ENCODE assay signal across 1 cellular context in the genomic region with DNA sequence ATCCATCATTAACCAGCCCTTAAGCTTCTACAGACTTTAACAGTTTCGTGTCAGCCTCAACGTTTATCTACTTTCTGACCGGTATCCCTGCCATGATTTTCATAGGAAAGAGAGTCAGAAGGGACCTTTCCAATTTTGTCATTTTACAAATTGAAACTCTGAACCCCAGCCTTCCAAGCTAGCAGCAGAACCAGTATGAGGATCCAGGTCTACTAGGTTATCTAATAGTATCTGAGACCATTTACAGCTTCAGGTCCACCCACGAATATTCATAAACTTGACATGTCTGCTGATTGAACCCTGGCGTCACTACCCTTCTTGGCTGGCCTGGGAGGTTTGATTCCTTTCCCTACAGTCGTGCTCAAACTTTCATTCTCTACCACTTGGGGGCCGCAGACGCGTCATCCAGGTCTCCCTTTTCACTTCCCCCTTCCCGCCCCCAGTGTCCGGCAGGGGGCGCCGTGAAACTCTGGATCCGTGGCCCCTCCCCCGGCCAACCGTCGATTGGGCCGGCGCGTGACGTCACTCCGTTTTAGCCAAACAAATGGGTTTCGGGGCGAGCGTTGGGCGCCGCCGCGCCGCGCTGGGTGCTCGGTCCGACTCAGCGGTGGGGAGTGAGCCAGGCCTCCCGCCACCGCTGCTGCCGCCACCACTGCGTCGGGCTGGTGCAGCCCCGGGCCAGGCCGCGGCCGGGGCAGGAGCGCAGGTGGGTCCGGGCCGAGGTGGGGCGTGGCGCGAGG.
TF ChIP-seq lines count a peak whose summit lies in the region.

A gene with protein sequence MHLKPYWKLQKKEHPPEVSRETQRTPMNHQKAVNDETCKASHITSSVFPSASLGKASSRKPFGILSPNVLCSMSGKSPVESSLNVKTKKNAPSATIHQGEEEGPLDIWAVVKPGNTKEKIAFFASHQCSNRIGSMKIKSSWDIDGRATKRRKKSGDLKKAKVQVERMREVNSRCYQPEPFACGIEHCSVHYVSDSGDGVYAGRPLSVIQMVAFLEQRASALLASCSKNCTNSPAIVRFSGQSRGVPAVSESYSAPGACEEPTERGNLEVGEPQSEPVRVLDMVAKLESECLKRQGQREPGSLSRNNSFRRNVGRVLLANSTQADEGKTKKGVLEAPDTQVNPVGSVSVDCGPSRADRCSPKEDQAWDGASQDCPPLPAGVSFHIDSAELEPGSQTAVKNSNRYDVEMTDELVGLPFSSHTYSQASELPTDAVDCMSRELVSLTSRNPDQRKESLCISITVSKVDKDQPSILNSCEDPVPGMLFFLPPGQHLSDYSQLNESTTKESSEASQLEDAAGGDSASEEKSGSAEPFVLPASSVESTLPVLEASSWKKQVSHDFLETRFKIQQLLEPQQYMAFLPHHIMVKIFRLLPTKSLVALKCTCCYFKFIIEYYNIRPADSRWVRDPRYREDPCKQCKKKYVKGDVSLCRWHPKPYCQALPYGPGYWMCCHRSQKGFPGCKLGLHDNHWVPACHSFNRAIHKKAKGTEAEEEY (plus strand): TSS at position 590 of the 740 bp plus-strand sequence. CDS start 78,970 bp downstream, outside the sequence.

TF ChIP-seq in K562, 482 proteins besides CTCF, POLR2A, EP300 and RAD21 (continued from another document):
- TF ChIP-seq, protein P1, sequence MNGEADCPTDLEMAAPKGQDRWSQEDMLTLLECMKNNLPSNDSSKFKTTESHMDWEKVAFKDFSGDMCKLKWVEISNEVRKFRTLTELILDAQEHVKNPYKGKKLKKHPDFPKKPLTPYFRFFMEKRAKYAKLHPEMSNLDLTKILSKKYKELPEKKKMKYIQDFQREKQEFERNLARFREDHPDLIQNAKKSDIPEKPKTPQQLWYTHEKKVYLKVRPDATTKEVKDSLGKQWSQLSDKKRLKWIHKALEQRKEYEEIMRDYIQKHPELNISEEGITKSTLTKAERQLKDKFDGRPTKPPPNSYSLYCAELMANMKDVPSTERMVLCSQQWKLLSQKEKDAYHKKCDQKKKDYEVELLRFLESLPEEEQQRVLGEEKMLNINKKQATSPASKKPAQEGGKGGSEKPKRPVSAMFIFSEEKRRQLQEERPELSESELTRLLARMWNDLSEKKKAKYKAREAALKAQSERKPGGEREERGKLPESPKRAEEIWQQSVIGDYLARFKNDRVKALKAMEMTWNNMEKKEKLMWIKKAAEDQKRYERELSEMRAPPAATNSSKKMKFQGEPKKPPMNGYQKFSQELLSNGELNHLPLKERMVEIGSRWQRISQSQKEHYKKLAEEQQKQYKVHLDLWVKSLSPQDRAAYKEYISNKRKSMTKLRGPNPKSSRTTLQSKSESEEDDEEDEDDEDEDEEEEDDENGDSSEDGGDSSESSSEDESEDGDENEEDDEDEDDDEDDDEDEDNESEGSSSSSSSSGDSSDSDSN (IDR thresholded peaks at IDR 0.05; ENCODE audit: borderline replicate concordance in 1 of 2, low read depth in 2 of 2, low read length in 2 of 2), result 0 out of 4 replicates have a peak, but pooled peaks of 1 of the 2 experiments have one; percentile 65
- TF ChIP-seq WHSC1 (IDR thresholded peaks at IDR 0.05; ENCODE audit: low read length), result no peak
- TF ChIP-seq ZNF263 (CRISPR knock-in tag; IDR thresholded peaks at IDR 0.05; ENCODE audit: borderline replicate concordance), result no peak
- peak; percentile 58; the same call in 1 of the 2 replicates for TF ChIP-seq ESRRA (IDR thresholded peaks at IDR 0.05; ENCODE audit: borderline replicate concordance, low read depth)
- 0 out of 2 replicates have a peak, but pooled peaks have one; percentile 24 for TF ChIP-seq SIN3B (IDR thresholded peaks at IDR 0.05; ENCODE audit: low read depth)
- TF ChIP-seq RBBP5 (IDR thresholded peaks at IDR 0.05; ENCODE audit: borderline replicate concordance, insufficient read depth, low read length, poor library complexity, severe bottlenecking), result no peak
- no peak for TF ChIP-seq ZBED1 (IDR thresholded peaks at IDR 0.05)
- TF ChIP-seq MYC (IDR thresholded peaks at IDR 0.05; ENCODE audit: low read depth, low read length), result peak; percentile 52
- TF ChIP-seq MYC (CRISPR knock-in tag; IDR thresholded peaks at IDR 0.05; ENCODE audit: borderline replicate concordance, low read depth), result no peak
- no peak; the same call in 1 of the 2 replicates for TF ChIP-seq TOE1 (IDR thresholded peaks at IDR 0.05; ENCODE audit: borderline replicate concordance)
- no peak for TF ChIP-seq TOE1 (CRISPR knock-in tag; IDR thresholded peaks at IDR 0.05; ENCODE audit: borderline replicate concordance, low read depth)
- no peak for TF ChIP-seq ZNF311 (CRISPR knock-in tag; IDR thresholded peaks at IDR 0.05)
- TF ChIP-seq THAP7 (CRISPR knock-in tag; IDR thresholded peaks at IDR 0.05), result no peak
- TF ChIP-seq SP1 (CRISPR knock-in tag; IDR thresholded peaks at IDR 0.05), result peak; percentile 94
